ENCODE assay signal across 8 cellular contexts in the genomic region with DNA sequence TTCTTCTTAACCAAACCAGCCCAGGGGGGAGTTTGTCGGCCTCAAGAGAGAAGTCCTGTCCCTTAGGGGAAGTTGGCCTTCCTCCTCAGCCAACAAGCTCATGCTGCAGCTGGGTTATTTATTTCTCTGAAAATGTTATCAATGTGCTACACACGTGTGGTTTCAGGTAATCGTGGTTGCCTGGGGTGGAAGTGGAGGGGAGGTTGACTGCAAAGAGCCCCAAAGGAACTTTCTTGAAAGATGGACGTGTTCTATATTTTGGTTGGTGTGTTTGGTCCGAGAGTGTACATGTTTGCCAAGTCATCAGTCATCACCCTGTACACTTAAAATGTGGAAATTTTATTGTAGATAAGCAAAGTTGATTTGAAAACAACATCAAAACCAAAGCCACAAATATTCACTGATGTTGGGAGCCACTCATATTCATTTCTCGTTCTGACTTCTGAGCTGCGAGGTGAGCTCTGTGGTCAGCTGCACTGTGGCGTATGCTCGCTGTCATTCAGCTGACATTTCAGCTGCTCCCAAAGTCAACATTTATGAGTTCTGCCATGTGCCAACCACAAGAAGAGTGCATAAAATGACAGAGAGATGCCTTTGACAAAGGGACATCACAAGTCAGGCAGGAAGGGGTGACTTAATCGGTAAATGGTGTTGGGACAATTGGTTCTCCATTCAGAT. TPM values are rescaled to one million over a fixed set of nuclear protein-coding genes. Genes with fewer than 3 reads are reported as not detected.
DNase-seq lines count a peak whose midpoint lies in the region; ATAC-seq and TF ChIP-seq lines count a peak whose summit lies in the region.

No MANE protein-coding gene starts in this region.

- peaks cover 0 to 11% of the 10 kb centered on the region in 2 donors for H3K9me3 ChIP-seq in right atrium auricular region

- H3K4me1 ChIP-seq in right atrium auricular region = no peaks in the 10 kb centered on the region

- no peak for TF ChIP-seq CTCF in right atrium auricular region (IDR thresholded peaks at IDR 0.05)

- H3K4me3 ChIP-seq in right atrium auricular region = no peak overlapping the region

- DNase-seq in COR-L47 (lab: John Stamatoyannopoulos, UW) (peak; percentile 12), myocyte (ENCODE audit: low read depth) (peak; percentile 92), DMS79 (lab: John Stamatoyannopoulos, UW) (no peak), right atrium auricular region (ENCODE audit: low spot score) (no peak), D341Med (ENCODE audit: low spot score) (no peak)
- DNase-seq in activated CD4-positive, alpha-beta T cell treated with anti-CD3 and anti-CD28 coated beads, Interleukin-2, amount 50 U/mL, for 1 hour = peak; percentile 30

- H3K36me3 ChIP-seq in right atrium auricular region = no peaks in the 10 kb centered on the region

- no peak overlapping the region for H3K27ac ChIP-seq in right atrium auricular region

- no peaks in the 10 kb centered on the region for H3K27me3 ChIP-seq in right atrium auricular region

- ATAC-seq in GM19395 (IDR thresholded peaks at IDR 0.05; ENCODE audit: unreplicated experiment) (peak; percentile 81), HG03432 (IDR thresholded peaks at IDR 0.05; ENCODE audit: unreplicated experiment) (peak; percentile 88)

RNA-seq across cellular contexts. Expression of a gene that starts 26.5 kb away (rescaled TPM):
- 38.8 and 173 TPM in 2 replicates for total RNA-seq in myocyte
- polyA plus RNA-seq in myocyte (2012) = 43.9 TPM
- 10 to 100 TPM; 12.6 to 25.5 TPM for total RNA-seq in right atrium auricular region

RNA-seq across cellular contexts. Expression of a gene that starts 59.5 kb away (rescaled TPM):
- total RNA-seq in myocyte (not detected in 2 replicates), right atrium auricular region (under 1 TPM; 0.08 to 0.44 TPM)
- 0.87 TPM for polyA plus RNA-seq in myocyte (2012)

Comparison
In these comparisons a context has a peak if more than half of its experiments do, and no peak if none do; other contexts are left out.
1. DNase-seq: peak in COR-L47 (single experiment), activated CD4-positive, alpha-beta T cell treated with anti-CD3 and anti-CD28 coated beads, Interleukin-2, amount 50 U/mL, for 1 hour (single experiment) and myocyte (single experiment); none in DMS79 (single experiment), right atrium auricular region (single experiment) and D341Med (single experiment).